2 cellular contexts compared by ENCODE assay signal in the genomic region with DNA sequence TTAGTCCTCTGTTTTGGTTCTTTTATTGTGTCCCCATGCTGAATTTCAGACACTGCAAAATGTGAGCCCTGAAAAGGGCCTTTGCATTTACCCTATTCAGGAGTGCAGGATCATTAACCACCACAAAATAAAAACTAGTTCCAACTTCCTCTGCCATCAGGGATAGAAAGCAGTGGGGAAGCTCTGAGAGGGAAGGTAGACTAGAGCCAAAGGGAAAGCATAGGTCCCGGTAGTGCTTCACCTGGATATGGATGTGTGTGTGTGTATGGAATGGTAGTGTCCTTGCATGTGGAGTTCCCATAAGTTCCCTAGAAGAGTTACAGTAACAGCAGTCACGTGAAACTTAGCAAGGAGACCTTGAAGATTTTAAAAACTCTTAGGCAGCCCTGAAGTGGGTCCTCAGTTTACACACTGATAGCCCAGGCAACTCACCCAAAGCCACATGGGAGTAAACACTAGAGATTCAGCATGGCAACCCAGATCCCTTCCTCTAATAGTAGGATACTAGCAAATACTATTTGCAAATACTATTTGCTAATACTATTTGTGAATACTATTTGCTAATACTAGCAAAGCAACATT.
TF ChIP-seq lines count a peak whose summit lies in the region.

No MANE protein-coding gene starts in this region.

TF ChIP-seq in IMR-90, 13 proteins besides CTCF, POLR2A, EP300 and RAD21:
- TF ChIP-seq NFE2L2 (IDR thresholded peaks at IDR 0.05; ENCODE audit: low read depth, low read length) (no peak), RFX5 (IDR thresholded peaks at IDR 0.05; ENCODE audit: low read depth, low read length) (no peak)

TF ChIP-seq in H1, 55 proteins besides CTCF, POLR2A, EP300 and RAD21:
- TF ChIP-seq SIN3A (conservative IDR thresholded peaks at IDR 0.05 in 1 of 2, IDR thresholded peaks at IDR 0.05 in 1 of 2; ENCODE audit: low read depth in 1 of 2, low read length in 2 of 2) (no peak), FOSL1 (IDR thresholded peaks at IDR 0.05; ENCODE audit: insufficient read depth, low read depth, low read length) (no peak)
